Comparison of ENCODE assay signal across 27 cellular contexts in genomic region chr1:19738106-19738505, GRCh38.
A peak's percentile ranks its signal among the peaks of the same experiment; 100 is the strongest.
DNase-seq lines count a peak whose midpoint lies in the region; ATAC-seq and TF ChIP-seq lines count a peak whose summit lies in the region.
"Had no signal": no experiment of that assay in that cellular context is flagged by ENCODE, and none has a peak within 500 bp of the region (broad histone marks: within the 10 kb centered on the region; RNA-seq: fewer than 3 reads in every experiment).

No MANE protein-coding gene starts in this region.

- H3K27ac ChIP-seq in thoracic aorta: peak overlapping the region; percentile 86 to 90
- H3K27ac ChIP-seq: colonic mucosa, spleen had no signal

- DNase-seq in Right ventricle myocardium inferior (ENCODE audit: missing footprints) (peak; percentile 50), cardiac septum (ENCODE audit: low spot score) (no peak), astrocyte of the hippocampus (ENCODE audit: low read depth, low spot score) (peak; percentile 47), mucosa of gallbladder (ENCODE audit: low spot score) (peak; percentile 55), thoracic aorta (ENCODE audit: low spot score) (no peak), NCI-H510A (lab: John Stamatoyannopoulos, UW) (no peak), immature natural killer cell (no peak), occipital lobe (lab: John Stamatoyannopoulos, UW) (no peak)
- DNase-seq: activated CD4-positive, alpha-beta T cell treated with anti-CD3 and anti-CD28 coated beads for 48 hours; activated naive CD4-positive, alpha-beta T cell treated with Interleukin-2 at 50 U/mL for 16 hours; activated T-cell treated with anti-CD3 and anti-CD28 coated beads, Interleukin-2, amount 50 U/mL, for 48 hours; CD4-positive, CD25-positive, alpha-beta regulatory T cell; colonic mucosa; DND-41; effector memory CD8-positive, alpha-beta T cell; erythroblast; left cardiac atrium; mesenchymal stem cell; MM.1S; NCI-H1417 treated with DMSO at 0.1 percent for 48 hours; NCI-H2107; NCI-H446 treated with DMSO at 0.1 percent for 48 hours; OCI-M1; SHP77; spleen; stimulated activated CD4-positive, alpha-beta T cell treated with anti-CD3 and anti-CD28 coated beads, Interleukin-2, amount 100 ng/mL, for 48 hours had no signal

- no peak for ATAC-seq in Right ventricle myocardium inferior
- no peak for ATAC-seq in thoracic aorta (ENCODE audit: insufficient number of reproducible peaks, low FRiP score, low read depth)
- ATAC-seq: effector memory CD8-positive, alpha-beta T cell; K562 had no signal

- no peak overlapping the region for H3K4me3 Mint-ChIP-seq in immature natural killer cell
- H3K4me3 Mint-ChIP-seq: CD4-positive, CD25-positive, alpha-beta regulatory T cell; effector memory CD8-positive, alpha-beta T cell had no signal

- H3K36me3 ChIP-seq in thoracic aorta: peaks cover 4% of the 10 kb centered on the region
- H3K36me3 ChIP-seq: colonic mucosa had no signal

- peaks cover 0 to 1% (median 0%) of the 10 kb centered on the region in 3 donors for H3K27me3 Mint-ChIP-seq in immature natural killer cell (ENCODE audit: low read depth in 3 of 3)
- H3K27me3 Mint-ChIP-seq: CD4-positive, CD25-positive, alpha-beta regulatory T cell; effector memory CD8-positive, alpha-beta T cell had no signal

- H3K27ac Mint-ChIP-seq in immature natural killer cell: no peak overlapping the region
- H3K27ac Mint-ChIP-seq: CD4-positive, CD25-positive, alpha-beta regulatory T cell; effector memory CD8-positive, alpha-beta T cell had no signal

- TF ChIP-seq CTCF in thoracic aorta (IDR thresholded peaks at IDR 0.05): no peak

- no peaks in the 10 kb centered on the region for H3K9me3 Mint-ChIP-seq in immature natural killer cell
- H3K9me3 Mint-ChIP-seq: effector memory CD8-positive, alpha-beta T cell had no signal

- H3K4me1 Mint-ChIP-seq in immature natural killer cell: no peaks in the 10 kb centered on the region
- H3K4me1 Mint-ChIP-seq: CD4-positive, CD25-positive, alpha-beta regulatory T cell had no signal

- peaks cover 12 to 44% (median 37%) of the 10 kb centered on the region in 3 donors for H3K36me3 Mint-ChIP-seq in immature natural killer cell

- intact Hi-C loops in Right ventricle myocardium inferior (cut with DNase I): no loop called here
- intact Hi-C loops in cardiac septum (cut with DNase I): no loop called here

- no peaks in the 10 kb centered on the region for H3K9me3 ChIP-seq in thoracic aorta
- H3K9me3 ChIP-seq: colonic mucosa had no signal

- H3K4me3 ChIP-seq in thoracic aorta: no peak overlapping the region
- H3K4me3 ChIP-seq: colonic mucosa, K562, spleen had no signal

- H3K4me1 ChIP-seq in thoracic aorta (ENCODE audit: control insufficient read depth in 1 of 2, low read depth in 2 of 2): peaks cover 32 to 53% of the 10 kb centered on the region in 2 donors
- H3K4me1 ChIP-seq: colonic mucosa, spleen had no signal

- no peaks in the 10 kb centered on the region for H3K27me3 ChIP-seq in thoracic aorta (replicated peaks; ENCODE audit: insufficient read depth)
- H3K27me3 ChIP-seq: colonic mucosa, spleen had no signal

Comparison
In these comparisons a context has a peak if more than half of its experiments do, and no peak if none do; other contexts are left out.
1. DNase-seq: peak in Right ventricle myocardium inferior (single experiment), astrocyte of the hippocampus (single experiment) and mucosa of gallbladder (single experiment); none in cardiac septum (single experiment), thoracic aorta (single experiment), NCI-H510A (single experiment), immature natural killer cell (0 of 3) and occipital lobe (single experiment).